23 cellular contexts compared by ENCODE assay signal in genomic region chr12:97594236-97594635, GRCh38.
"Had no signal": no experiment of that assay in that cellular context is flagged by ENCODE, and none has a peak within 500 bp of the region (broad histone marks: within the 10 kb centered on the region; RNA-seq: fewer than 3 reads in every experiment).

No MANE protein-coding gene starts in this region.

- H3K36me3 ChIP-seq: esophagus squamous epithelium, gastrocnemius medialis, heart right ventricle, left lung, lower lobe of right lung had no signal

- H3K36me3 Mint-ChIP-seq: memory B cell; naive thymus-derived CD4-positive, alpha-beta T cell had no signal

- H3K27me3 ChIP-seq: esophagus squamous epithelium, gastrocnemius medialis, heart right ventricle, left lung had no signal

- H3K4me3 ChIP-seq: coronary artery, esophagus squamous epithelium, gastrocnemius medialis, heart right ventricle, left lung, lower lobe of right lung had no signal

- DNase-seq: dermis blood vessel endothelial cell; effector CD8-positive, alpha-beta T cell; effector memory CD8-positive, alpha-beta T cell; endodermal cell; erythroblast; esophagus squamous epithelium; foreskin fibroblast; foreskin melanocyte; gastrocnemius medialis; glutamatergic neuron; head of caudate nucleus; heart right ventricle; hippocampal formation; left cardiac atrium; left lung; left ventricle myocardium superior; lower lobe of right lung; mesendoderm; midbrain; naive thymus-derived CD4-positive, alpha-beta T cell had no signal

- H3K9me3 ChIP-seq: esophagus squamous epithelium, gastrocnemius medialis, left lung, lower lobe of right lung had no signal

- H3K4me1 Mint-ChIP-seq: memory B cell; naive thymus-derived CD4-positive, alpha-beta T cell had no signal

- H3K9me3 Mint-ChIP-seq: effector memory CD8-positive, alpha-beta T cell had no signal

- ATAC-seq: effector memory CD8-positive, alpha-beta T cell; esophagus mucosa; gastrocnemius medialis; heart right ventricle; left cardiac atrium; left lung; left ventricle myocardium superior; lower lobe of right lung; naive thymus-derived CD4-positive, alpha-beta T cell had no signal

- H3K27ac Mint-ChIP-seq: effector memory CD8-positive, alpha-beta T cell; endodermal cell; memory B cell; naive thymus-derived CD4-positive, alpha-beta T cell had no signal

- H3K27ac ChIP-seq: coronary artery, esophagus squamous epithelium, gastrocnemius medialis, heart right ventricle, left lung, lower lobe of right lung had no signal

- H3K4me1 ChIP-seq: gastrocnemius medialis, heart right ventricle, left lung, lower lobe of right lung had no signal

- H3K4me3 Mint-ChIP-seq: effector memory CD8-positive, alpha-beta T cell; endodermal cell; memory B cell; naive thymus-derived CD4-positive, alpha-beta T cell had no signal

- H3K27me3 Mint-ChIP-seq: effector memory CD8-positive, alpha-beta T cell; memory B cell; naive thymus-derived CD4-positive, alpha-beta T cell had no signal
